ENCODE assay signal across 16 cellular contexts in the genomic region with DNA sequence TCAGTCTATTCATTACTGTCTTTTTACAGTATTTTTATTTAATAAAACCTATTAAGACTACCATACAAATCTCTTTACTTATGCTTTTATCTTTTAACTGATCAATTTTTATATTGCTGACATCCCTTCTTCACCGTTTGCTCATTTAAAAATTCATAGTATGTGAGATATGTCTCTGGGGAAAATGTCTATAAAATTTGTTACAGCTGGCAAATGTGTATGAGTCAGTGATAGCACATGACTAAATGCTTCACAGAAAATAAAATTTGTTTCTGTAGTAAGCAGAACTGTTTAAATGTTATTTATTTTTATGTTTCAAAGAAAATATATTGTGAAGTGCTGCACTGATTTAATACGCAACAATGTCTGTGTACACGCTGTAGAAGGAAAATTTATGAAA.
A peak's percentile ranks its signal among the peaks of the same experiment; 100 is the strongest.
DNase-seq lines count a peak whose midpoint lies in the region; ATAC-seq and TF ChIP-seq lines count a peak whose summit lies in the region.
"Had no signal": no experiment of that assay in that cellular context is flagged by ENCODE, and none has a peak within 500 bp of the region (broad histone marks: within the 10 kb centered on the region; RNA-seq: fewer than 3 reads in every experiment).

No MANE protein-coding gene starts in this region.

- WGBS in upper lobe of left lung, 2 donors: 90 to 97% methylated on average over 3 of the region's 3 CpGs

- ATAC-seq in GM19351 (IDR thresholded peaks at IDR 0.05; ENCODE audit: unreplicated experiment): no peak
- no peak for ATAC-seq in upper lobe of left lung (ENCODE audit: low FRiP score in 2 of 2)

- no peak for TF ChIP-seq CTCF in BJ (IDR thresholded peaks at IDR 0.05; ENCODE audit: insufficient read depth, low read depth, low read length)
- TF ChIP-seq CTCF in HFFc6 (IDR thresholded peaks at IDR 0.05): no peak
- no peak for TF ChIP-seq CTCF in cardiac fibroblast (IDR thresholded peaks at IDR 0.05; ENCODE audit: low read depth, low read length)
- no peak for TF ChIP-seq CTCF in fibroblast of villous mesenchyme (IDR thresholded peaks at IDR 0.05; ENCODE audit: insufficient read depth, low read depth, low read length)
- TF ChIP-seq CTCF in upper lobe of left lung (IDR thresholded peaks at IDR 0.05): no peak

- no peaks in the 10 kb centered on the region for H3K36me3 Mint-ChIP-seq in HFFc6 (ENCODE audit: low read depth)

- no peak for TF ChIP-seq EP300 in upper lobe of left lung (IDR thresholded peaks at IDR 0.05)

- H3K36me3 ChIP-seq in BJ (ENCODE audit: control insufficient read depth, insufficient read depth, low read length): no peaks in the 10 kb centered on the region
- no peaks in the 10 kb centered on the region for H3K36me3 ChIP-seq in upper lobe of left lung

- no peak overlapping the region for H3K4me3 Mint-ChIP-seq in HFFc6
- H3K4me3 Mint-ChIP-seq: CD4-positive, alpha-beta T cell had no signal

- POLR2A ChIA-PET in BJ (lab: Charles Lee): no interaction called here

- TF ChIP-seq POLR2A in upper lobe of left lung (IDR thresholded peaks at IDR 0.05): no peak

- CTCF ChIA-PET in BJ (lab: Yijun Ruan, JAX): no interaction called here

- H3K27me3 ChIP-seq in BJ (ENCODE audit: control insufficient read depth, insufficient read depth, low read length): no peaks in the 10 kb centered on the region
- H3K27me3 ChIP-seq in upper lobe of left lung: no peaks in the 10 kb centered on the region

- no peak overlapping the region for H3K4me3 ChIP-seq in BJ (ENCODE audit: low read depth, low read length)
- no peak overlapping the region for H3K4me3 ChIP-seq in cardiac fibroblast (replicated peaks in 1 of 2; ENCODE audit: low read depth in 2 of 2, low read length in 2 of 2)
- H3K4me3 ChIP-seq in fibroblast of villous mesenchyme (ENCODE audit: low read depth, low read length): no peak overlapping the region
- no peak overlapping the region for H3K4me3 ChIP-seq in upper lobe of left lung

- H3K4me1 Mint-ChIP-seq in HFFc6 (ENCODE audit: low read depth): peaks cover 20% of the 10 kb centered on the region

- DNase-seq in BJ (ENCODE audit: low read depth) (peak; percentile 15), HFFc6 (peak; percentile 22), cardiac fibroblast (ENCODE audit: low read depth in 2 of 2) (peak; percentile 16 to 67), fibroblast of villous mesenchyme (ENCODE audit: low read depth) (peak; percentile 37), kidney tubule cell (ENCODE audit: low spot score) (no peak), mesenteric fat pad (ENCODE audit: low spot score) (no peak), upper lobe of left lung (no peak)
- DNase-seq: CD4-positive, alpha-beta T cell; NCI-H1417 treated with DMSO at 0.1 percent for 48 hours; NCI-H1930; NCI-H2171; NCI-H446; NK-92 treated with Interleukin-12 subunit alpha and Interleukin-12 subunit beta, amount 100 ng/mL, for 24 hours; RPMI8226; SW 1271 had no signal

- no peaks in the 10 kb centered on the region for H3K27me3 Mint-ChIP-seq in HFFc6 (ENCODE audit: insufficient read depth)
- H3K27me3 Mint-ChIP-seq: CD4-positive, alpha-beta T cell had no signal

- H3K4me1 ChIP-seq in upper lobe of left lung: no peaks in the 10 kb centered on the region

- H3K27ac ChIP-seq in upper lobe of left lung: no peak overlapping the region

- no peaks in the 10 kb centered on the region for H3K9me3 ChIP-seq in upper lobe of left lung

- no peaks in the 10 kb centered on the region for H3K9me3 Mint-ChIP-seq in HFFc6
- H3K9me3 Mint-ChIP-seq: CD4-positive, alpha-beta T cell had no signal

- no peak overlapping the region for H3K27ac Mint-ChIP-seq in HFFc6
- H3K27ac Mint-ChIP-seq: CD4-positive, alpha-beta T cell had no signal

Comparison
In these comparisons a context has a peak if more than half of its experiments do, and no peak if none do; other contexts are left out.
1. DNase-seq: peak in BJ (single experiment), HFFc6 (single experiment), cardiac fibroblast (2 of 2) and fibroblast of villous mesenchyme (single experiment); none in kidney tubule cell (single experiment), mesenteric fat pad (single experiment) and upper lobe of left lung (0 of 2).